ENCODE assay signal across 9 cellular contexts in genomic region chr10:88027570-88027969, GRCh38.
DNase-seq lines count a peak whose midpoint lies in the region; ATAC-seq and TF ChIP-seq lines count a peak whose summit lies in the region.
"Had no signal": no experiment of that assay in that cellular context is flagged by ENCODE, and none has a peak within 500 bp of the region (broad histone marks: within the 10 kb centered on the region; RNA-seq: fewer than 3 reads in every experiment).

No MANE protein-coding gene starts in this region.

- ATAC-seq in effector memory CD8-positive, alpha-beta T cell (replicated peaks): no peak
- ATAC-seq in stimulated activated memory B cell treated with anti-CD40 and anti-IgM and Interleukin-4, amounts not matched to agents 10 μg/mL and 1 μg/mL and 100 μg/mL, for 72 hours: peak; percentile 93

- H3K27me3 Mint-ChIP-seq in effector memory CD8-positive, alpha-beta T cell: no peaks in the 10 kb centered on the region
- H3K27me3 Mint-ChIP-seq in stimulated activated memory B cell treated with anti-CD40 and anti-IgM and Interleukin-4, amounts not matched to agents 10 μg/mL and 1 μg/mL and 100 μg/mL, for 72 hours: no peaks in the 10 kb centered on the region

- DNase-seq in GM13976 (ENCODE audit: low spot score): peak; percentile 39
- DNase-seq in KBM-7: peak; percentile 73
- no peak for DNase-seq in effector memory CD8-positive, alpha-beta T cell
- DNase-seq in HCEC 1CT: no peak
- DNase-seq in coronary artery (ENCODE audit: low spot score): no peak
- no peak for DNase-seq in 8988T
- DNase-seq in A172 (ENCODE audit: low spot score): no peak
- DNase-seq: SHP77 had no signal

- in situ Hi-C loops in GM13976 (cut with MboI; ENCODE audit: low sequenced_read_pairs, unreplicated experiment) (no loop called here), KBM-7 (cut with MboI; ENCODE audit: low pct_unique_long_range_greater_than_20kb, low sequenced_read_pairs) (no loop called here)

- no peak overlapping the region for H3K4me3 Mint-ChIP-seq in effector memory CD8-positive, alpha-beta T cell
- peak overlapping the region; percentile 2 for H3K4me3 Mint-ChIP-seq in stimulated activated memory B cell treated with anti-CD40 and anti-IgM and Interleukin-4, amounts not matched to agents 10 μg/mL and 1 μg/mL and 100 μg/mL, for 72 hours

- H3K27ac ChIP-seq in coronary artery: no peak overlapping the region

- H3K27ac Mint-ChIP-seq in effector memory CD8-positive, alpha-beta T cell: peak overlapping the region; percentile 83 to 89
- H3K27ac Mint-ChIP-seq in stimulated activated memory B cell treated with anti-CD40 and anti-IgM and Interleukin-4, amounts not matched to agents 10 μg/mL and 1 μg/mL and 100 μg/mL, for 72 hours: peak overlapping the region; percentile 48

- H3K4me3 ChIP-seq in coronary artery: no peak overlapping the region

- no peaks in the 10 kb centered on the region for H3K36me3 Mint-ChIP-seq in effector memory CD8-positive, alpha-beta T cell (ENCODE audit: insufficient read depth)
- no peaks in the 10 kb centered on the region for H3K36me3 Mint-ChIP-seq in stimulated activated memory B cell treated with anti-CD40 and anti-IgM and Interleukin-4, amounts not matched to agents 10 μg/mL and 1 μg/mL and 100 μg/mL, for 72 hours

- H3K4me1 Mint-ChIP-seq in effector memory CD8-positive, alpha-beta T cell (ENCODE audit: low read depth in 2 of 2): peaks cover 13 to 17% of the 10 kb centered on the region in 2 donors
- H3K4me1 Mint-ChIP-seq in stimulated activated memory B cell treated with anti-CD40 and anti-IgM and Interleukin-4, amounts not matched to agents 10 μg/mL and 1 μg/mL and 100 μg/mL, for 72 hours: peaks cover 18% of the 10 kb centered on the region

- no peaks in the 10 kb centered on the region for H3K9me3 Mint-ChIP-seq in effector memory CD8-positive, alpha-beta T cell
- H3K9me3 Mint-ChIP-seq in stimulated activated memory B cell treated with anti-CD40 and anti-IgM and Interleukin-4, amounts not matched to agents 10 μg/mL and 1 μg/mL and 100 μg/mL, for 72 hours: no peaks in the 10 kb centered on the region

- TF ChIP-seq CTCF in GM13976 (IDR thresholded peaks at IDR 0.05; ENCODE audit: borderline replicate concordance, control extremely low read depth, extremely low read depth, insufficient read depth, missing control alignments): no peak
- no peak for TF ChIP-seq CTCF in coronary artery (IDR thresholded peaks at IDR 0.05)

Comparison
In these comparisons a context has a peak if more than half of its experiments do, and no peak if none do; other contexts are left out.
1. DNase-seq: peak in GM13976 (single experiment) and KBM-7 (single experiment); none in effector memory CD8-positive, alpha-beta T cell (0 of 3), HCEC 1CT (single experiment), coronary artery (single experiment), 8988T (single experiment) and A172 (single experiment).